ENCODE assay signal across 1 cellular context in genomic region chr12:99019798-99020197, GRCh38.
TF ChIP-seq lines count a peak whose summit lies in the region.

No MANE protein-coding gene starts in this region.

TF ChIP-seq in HepG2, 621 proteins besides CTCF, POLR2A, EP300 and RAD21 (continued from another document):
- TF ChIP-seq ZNF780A (CRISPR knock-in tag; IDR thresholded peaks at IDR 0.05): no peak
- TF ChIP-seq CHCHD3 (CRISPR knock-in tag; IDR thresholded peaks at IDR 0.05): no peak
- TF ChIP-seq ZNF792 (CRISPR knock-in tag; IDR thresholded peaks at IDR 0.05): no peak
- no peak for TF ChIP-seq ZNF121 (CRISPR knock-in tag; IDR thresholded peaks at IDR 0.05)
- TF ChIP-seq ELK4 (CRISPR knock-in tag; IDR thresholded peaks at IDR 0.05; ENCODE audit: borderline replicate concordance): no peak
- TF ChIP-seq HNRNPH1 (optimal IDR thresholded peaks at IDR 0.05; ENCODE audit: low read depth, low read length): no peak
- TF ChIP-seq ZNF124 (CRISPR knock-in tag; IDR thresholded peaks at IDR 0.05): no peak
TF ChIP-seq in HepG2: peak in this region for 2.
